15 cellular contexts compared by ENCODE assay signal in the genomic region with DNA sequence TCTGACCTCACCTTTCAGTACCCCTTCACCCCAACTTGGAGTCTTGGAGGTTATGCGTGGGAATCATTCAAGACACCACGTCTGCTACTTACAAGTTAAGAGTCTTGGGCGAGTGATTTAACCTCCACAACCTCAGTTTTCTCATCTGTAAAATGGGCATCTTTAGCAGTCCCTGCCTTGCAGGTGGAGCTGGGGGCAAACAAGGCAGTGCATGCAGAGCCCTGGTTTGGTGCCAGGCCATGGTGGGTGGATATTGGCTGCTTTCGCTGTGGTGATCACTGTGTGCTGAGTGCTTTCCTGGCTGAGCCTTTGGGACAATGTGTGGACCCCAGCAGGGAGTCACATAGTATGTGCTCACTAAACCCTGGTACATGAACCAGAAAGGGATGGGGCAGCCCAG. TPM values are rescaled to one million over a fixed set of nuclear protein-coding genes. Genes with fewer than 3 reads are reported as not detected.
DNase-seq lines count a peak whose midpoint lies in the region; TF ChIP-seq lines count a peak whose summit lies in the region.
"Had no signal": no experiment of that assay in that cellular context is flagged by ENCODE, and none has a peak within 500 bp of the region (broad histone marks: within the 10 kb centered on the region; RNA-seq: fewer than 3 reads in every experiment).

No MANE protein-coding gene starts in this region.

- no peak overlapping the region for H2AFZ ChIP-seq in Karpas-422 (ENCODE audit: low read length)

- H3K9me3 ChIP-seq in Caco-2 (no peaks in the 10 kb centered on the region), Karpas-422 (ENCODE audit: low read length) (no peaks in the 10 kb centered on the region)
- H3K9me3 ChIP-seq: ascending aorta, left ventricle myocardium inferior, uterus had no signal

- no peaks in the 10 kb centered on the region for H3K9me3 Mint-ChIP-seq in Caco-2 (ENCODE audit: unreplicated experiment)
- H3K9me3 Mint-ChIP-seq in neural crest cell: no peaks in the 10 kb centered on the region
- H3K9me3 Mint-ChIP-seq in MCF 10A (ENCODE audit: unreplicated experiment): no peaks in the 10 kb centered on the region
- H3K9me3 Mint-ChIP-seq: CD8-positive, alpha-beta memory T cell had no signal

- intact Hi-C loops in Caco-2 (cut with micrococcal nuclease; ENCODE audit: unreplicated experiment): no loop called here
- intact Hi-C loops in MCF 10A (cut with micrococcal nuclease): no loop called here

- H3K9ac ChIP-seq in Karpas-422 (ENCODE audit: low read length): peak overlapping the region; percentile 97

- TF ChIP-seq CTCF in Caco-2 (IDR thresholded peaks at IDR 0.05; ENCODE audit: insufficient read depth in 1 of 2, low read depth in 1 of 2, low read length in 1 of 2, severe bottlenecking in 1 of 2, unreplicated experiment in 1 of 2): no peak
- TF ChIP-seq CTCF in neural crest cell (conservative IDR thresholded peaks at IDR 0.05): no peak
- no peak for TF ChIP-seq CTCF in MCF 10A (IDR thresholded peaks at IDR 0.05; ENCODE audit: unreplicated experiment)

- H3K4me3 Mint-ChIP-seq in Caco-2 (ENCODE audit: unreplicated experiment): peak overlapping the region; percentile 38
- H3K4me3 Mint-ChIP-seq in neural crest cell: peak overlapping the region; percentile 50
- no peak overlapping the region for H3K4me3 Mint-ChIP-seq in MCF 10A (ENCODE audit: unreplicated experiment)
- H3K4me3 Mint-ChIP-seq: CD8-positive, alpha-beta memory T cell had no signal

- H3K27me3 ChIP-seq in Caco-2 (replicated peaks; ENCODE audit: control insufficient read depth, insufficient read depth, low read length): no peaks in the 10 kb centered on the region
- no peaks in the 10 kb centered on the region for H3K27me3 ChIP-seq in Karpas-422 (ENCODE audit: low read length)
- H3K27me3 ChIP-seq: ascending aorta, uterus had no signal

- no peaks in the 10 kb centered on the region for H3K36me3 ChIP-seq in Caco-2 (ENCODE audit: control insufficient read depth, insufficient read depth, low read length)
- H3K36me3 ChIP-seq in Karpas-422 (ENCODE audit: insufficient read depth, low read length): no peaks in the 10 kb centered on the region
- H3K36me3 ChIP-seq: ascending aorta, left ventricle myocardium inferior, uterus had no signal

- H3K27ac ChIP-seq in Karpas-422 (ENCODE audit: low read length) (no peak overlapping the region), caudate nucleus (ENCODE audit: low read depth, low read length) (peak overlapping the region; percentile 99)
- H3K27ac ChIP-seq: ascending aorta, epithelial cell of prostate, left ventricle myocardium inferior, uterus had no signal

- no peak overlapping the region for H3K27ac Mint-ChIP-seq in Caco-2 (ENCODE audit: unreplicated experiment)
- peak overlapping the region; percentile 67 for H3K27ac Mint-ChIP-seq in neural crest cell (ENCODE audit: unreplicated experiment)
- no peak overlapping the region for H3K27ac Mint-ChIP-seq in MCF 10A (ENCODE audit: low read depth, unreplicated experiment)
- H3K27ac Mint-ChIP-seq: CD8-positive, alpha-beta memory T cell had no signal

- H3K4me3 ChIP-seq in Caco-2 (ENCODE audit: low read depth, low read length): no peak overlapping the region; the same call in 1 of the 2 replicates
- H3K4me3 ChIP-seq in Karpas-422 (ENCODE audit: low read length): peak overlapping the region; percentile 76; the same call in 1 of the 2 replicates
- H3K4me3 ChIP-seq: ascending aorta, left ventricle myocardium inferior, uterus had no signal

- H4K20me1 ChIP-seq in Karpas-422 (ENCODE audit: insufficient read depth, low read depth, low read length): no peaks in the 10 kb centered on the region

- CTCF ChIA-PET in Caco-2 (lab: Charles Lee) (interaction anchor here (1.1 to 1.4 kb wide), 5 partner anchors 9 to 74 kb away, joined by 3 read pairs; no protein-coding TSS in a partner anchor), MCF 10A (lab: Yijun Ruan, JAX) (interaction anchor here (1.3 kb wide), 1 partner anchor 13 kb away, joined by 5 read pairs; no protein-coding TSS in a partner anchor)

- BruUV-seq in Caco-2 (replicated peaks; lab: Mats Ljungman, UMichigan) (no TSS peak), MCF 10A (replicated peaks; lab: Mats Ljungman, UMichigan) (no TSS peak)

- H3K9me2 ChIP-seq in Karpas-422 (replicated peaks; ENCODE audit: insufficient read depth, low read length): no peaks in the 10 kb centered on the region

- peak overlapping the region; percentile 100 for H3K4me2 ChIP-seq in Karpas-422 (ENCODE audit: low read depth, low read length, poor library complexity, severe bottlenecking)

- H3K4me1 Mint-ChIP-seq in Caco-2 (ENCODE audit: low read depth, unreplicated experiment): peaks cover under 1% of the 10 kb centered on the region
- H3K4me1 Mint-ChIP-seq in neural crest cell: peaks cover 26% of the 10 kb centered on the region
- peaks cover 3% of the 10 kb centered on the region for H3K4me1 Mint-ChIP-seq in MCF 10A (ENCODE audit: insufficient read depth, unreplicated experiment)

- peaks cover 25% of the 10 kb centered on the region for H3K79me2 ChIP-seq in Karpas-422 (ENCODE audit: low read length)

- H3K4me1 ChIP-seq in Caco-2 (0 out of 2 replicates have a peak, but pooled peaks cover 5% of the 10 kb centered on the region), Karpas-422 (ENCODE audit: low read length) (peaks cover 49% of the 10 kb centered on the region)
- H3K4me1 ChIP-seq: ascending aorta, uterus had no signal

- no peaks in the 10 kb centered on the region for H3K27me3 Mint-ChIP-seq in Caco-2 (ENCODE audit: insufficient read depth, unreplicated experiment)
- H3K27me3 Mint-ChIP-seq in neural crest cell (ENCODE audit: low read depth): no peaks in the 10 kb centered on the region
- H3K27me3 Mint-ChIP-seq in MCF 10A (ENCODE audit: insufficient read depth, unreplicated experiment): no peaks in the 10 kb centered on the region

- no peaks in the 10 kb centered on the region for H3K36me3 Mint-ChIP-seq in Caco-2 (ENCODE audit: insufficient read depth, unreplicated experiment)
- no peaks in the 10 kb centered on the region for H3K36me3 Mint-ChIP-seq in neural crest cell (ENCODE audit: low read depth)
- H3K36me3 Mint-ChIP-seq in MCF 10A (ENCODE audit: insufficient read depth, unreplicated experiment): peaks cover 6% of the 10 kb centered on the region
- H3K36me3 Mint-ChIP-seq: CD8-positive, alpha-beta memory T cell had no signal

- DNase-seq in Caco-2 (no peak), Karpas-422 (no peak), caudate nucleus (lab: John Stamatoyannopoulos, UW) (no peak), neural crest cell (ENCODE audit: low read depth, low spot score) (no peak), NCI-H446 (lab: John Stamatoyannopoulos, UW) (no peak), T-helper 2 cell (no peak), NCI-H1092 treated with DMSO at 0.1 percent for 48 hours (lab: John Stamatoyannopoulos, UW) (no peak), MCF 10A (ENCODE audit: unreplicated experiment) (no peak)
- DNase-seq: activated CD4-positive, alpha-beta T cell treated with anti-CD3 and anti-CD28 coated beads, Interleukin-2, amount 50 U/mL, for 1 hour; foreskin melanocyte had no signal

- POLR2A ChIA-PET in Caco-2 (lab: Charles Lee) (no interaction called here), MCF 10A (lab: Yijun Ruan, JAX) (interaction anchor here (0.6 kb wide), 1 partner anchor 45 kb away, joined by 3 read pairs; no protein-coding TSS in a partner anchor)

RNA-seq across cellular contexts. Expression of gene PTMA, which starts 20.4 kb away (rescaled TPM):
- total RNA-seq in Caco-2 (2022): 597 and 669 TPM in 2 replicates
- total RNA-seq in Karpas-422 (2014; rRNA removed; shearing (Covaris generic); ENCODE audit: low replicate concordance): 1,532 and 1,657 TPM in 2 replicates
- total RNA-seq in neural crest cell: 1,415 and 1,529 TPM in 2 replicates
- total RNA-seq in MCF 10A (2022): 501 and 713 TPM in 2 replicates
